Comparison of ENCODE assay signal across 5 cellular contexts in genomic region chr4:24303926-24304325, GRCh38.
"Had no signal": no experiment of that assay in that cellular context is flagged by ENCODE, and none has a peak within 500 bp of the region (broad histone marks: within the 10 kb centered on the region; RNA-seq: fewer than 3 reads in every experiment).

No MANE protein-coding gene starts in this region.

- DNase-seq: H9, HCEC 1CT, IMR-90 had no signal

- ATAC-seq: GM23338, K562 had no signal
